7 cellular contexts compared by ENCODE assay signal in the genomic region with DNA sequence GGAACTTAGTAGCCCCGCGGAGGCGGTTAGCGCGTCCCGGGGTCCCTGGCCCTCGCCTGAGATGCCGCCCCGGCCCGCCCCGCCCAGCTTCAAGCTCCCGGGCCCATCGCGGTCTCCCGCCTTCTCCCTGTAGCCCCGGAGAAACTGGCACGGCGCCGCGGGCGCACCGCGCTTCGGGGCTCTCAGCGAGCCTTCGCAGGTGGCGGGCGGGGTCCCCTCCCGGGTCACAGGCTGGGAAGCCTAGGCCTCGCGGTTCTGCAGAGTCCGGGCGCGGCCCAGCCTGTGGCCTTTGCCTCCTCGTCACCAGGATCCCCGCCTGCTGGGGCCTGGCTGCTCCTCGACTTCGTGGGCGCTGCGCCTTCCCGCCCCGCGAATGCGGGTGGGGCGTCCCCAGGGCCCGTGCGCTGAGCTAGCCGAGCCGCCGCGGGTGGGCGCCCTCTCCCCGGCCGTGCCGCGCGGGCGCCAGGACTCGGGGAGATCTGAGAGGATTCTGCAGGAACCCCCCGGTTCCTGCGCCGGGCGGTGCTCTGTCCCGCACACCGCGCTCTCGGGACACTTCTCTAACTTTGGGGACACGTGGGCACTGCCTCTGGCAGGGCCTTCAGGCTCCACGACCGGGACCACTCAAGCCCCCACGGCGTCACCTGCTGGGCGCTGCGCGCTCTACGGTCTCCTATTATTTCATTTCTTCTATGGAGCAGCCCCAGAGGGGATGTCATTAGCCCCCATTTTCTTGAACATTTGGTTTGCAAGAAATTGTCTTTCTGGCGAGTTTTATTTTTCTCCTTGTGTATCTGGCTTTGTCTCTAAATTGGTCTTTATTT. TPM values are rescaled to one million over a fixed set of nuclear protein-coding genes. Genes with fewer than 3 reads are reported as not detected.
A peak's percentile ranks its signal among the peaks of the same experiment; 100 is the strongest.
DNase-seq lines count a peak whose midpoint lies in the region; ATAC-seq, FAIRE-seq and TF ChIP-seq lines count a peak whose summit lies in the region.

No MANE protein-coding gene starts in this region.

- no peak for TF ChIP-seq CTCF in mucosa of descending colon (IDR thresholded peaks at IDR 0.05)

- peaks cover 11% of the 10 kb centered on the region for H3K36me3 Mint-ChIP-seq in activated CD4-positive, alpha-beta T cell treated with anti-CD3 and anti-CD28 coated beads, Interleukin-2, amount 10 ng/mL, durations not matched to agents 7 days and 5 days (ENCODE audit: low read depth)

- peak overlapping the region; percentile 90 for H3K4me3 ChIP-seq in effector memory CD4-positive, alpha-beta T cell (ENCODE audit: insufficient read depth, low read depth, low read length, poor library complexity, severe bottlenecking)
- H3K4me3 ChIP-seq in mucosa of descending colon, result peak overlapping the region; percentile 31

- H3K27ac ChIP-seq in effector memory CD4-positive, alpha-beta T cell (ENCODE audit: insufficient read depth, low read length, poor library complexity, severe bottlenecking), result peak overlapping the region; percentile 80

- intact Hi-C loops in mucosa of descending colon (cut with DNase I, micrococcal nuclease), result no loop called here

- peaks cover 34% of the 10 kb centered on the region for H3K4me1 Mint-ChIP-seq in activated CD4-positive, alpha-beta T cell treated with anti-CD3 and anti-CD28 coated beads, Interleukin-2, amount 10 ng/mL, durations not matched to agents 7 days and 5 days

- no peaks in the 10 kb centered on the region for H3K36me3 ChIP-seq in effector memory CD4-positive, alpha-beta T cell (ENCODE audit: control insufficient read depth, insufficient read depth, low read length)
- H3K36me3 ChIP-seq in mucosa of descending colon (ENCODE audit: low read depth), result no peaks in the 10 kb centered on the region

- peaks cover 20% of the 10 kb centered on the region for H3K4me1 ChIP-seq in effector memory CD4-positive, alpha-beta T cell (ENCODE audit: control insufficient read depth, insufficient read depth, low read length, poor library complexity, severe bottlenecking)
- peaks cover 11% of the 10 kb centered on the region for H3K4me1 ChIP-seq in mucosa of descending colon (ENCODE audit: low read depth)

- no peaks in the 10 kb centered on the region for H3K27me3 ChIP-seq in effector memory CD4-positive, alpha-beta T cell (replicated peaks; ENCODE audit: control insufficient read depth, insufficient read depth, low read length, poor library complexity, severe bottlenecking)

- peak; percentile 61 for FAIRE-seq in GM18507 (lab: Jason Lieb, UNC)

- DNase-seq in GM18507 (ENCODE audit: extremely low spot score, insufficient read length, low read depth) (peak; percentile 49), NCI-H1105 treated with DMSO at 0.1 percent for 48 hours (lab: John Stamatoyannopoulos, UW) (peak; percentile 7), mucosa of descending colon (peak; percentile 72 to 82 (median 77))
- DNase-seq in activated CD4-positive, alpha-beta T cell treated with anti-CD3 and anti-CD28 coated beads, Interleukin-2, amount 10 ng/mL, durations not matched to agents 7 days and 5 days, result peak; percentile 71
- DNase-seq in effector memory CD4-positive, alpha-beta T cell, result peak; percentile 28 to 41 (median 38)
- DNase-seq in stimulated activated CD8-positive, alpha-beta memory T cell treated with anti-CD3 and anti-CD28 coated beads, Interleukin-7, amount 100 ng/mL, for 4 hours (ENCODE audit: low read depth in 2 of 2), result peak; percentile 46 to 64

- H3K9me3 Mint-ChIP-seq in activated CD4-positive, alpha-beta T cell treated with anti-CD3 and anti-CD28 coated beads, Interleukin-2, amount 10 ng/mL, durations not matched to agents 7 days and 5 days, result no peaks in the 10 kb centered on the region

- ATAC-seq in HG02642 (IDR thresholded peaks at IDR 0.05; ENCODE audit: poor library complexity, unreplicated experiment), result peak; percentile 40
- ATAC-seq in mucosa of descending colon, result peak; percentile 64

- H3K4me3 Mint-ChIP-seq in activated CD4-positive, alpha-beta T cell treated with anti-CD3 and anti-CD28 coated beads, Interleukin-2, amount 10 ng/mL, durations not matched to agents 7 days and 5 days, result peak overlapping the region; percentile 79

- CTCF ChIA-PET in activated CD4-positive, alpha-beta T cell treated with anti-CD3 and anti-CD28 coated beads, Interleukin-2, amount 10 ng/mL, durations not matched to agents 7 days and 5 days (lab: Charles Lee), result interaction anchor here (0.6 to 3.1 kb wide), 22 partner anchors 10 to 344 kb away, joined by 3 to 13 read pairs (median 5); no protein-coding TSS in a partner anchor

- peak overlapping the region; percentile 94 for H3K27ac Mint-ChIP-seq in activated CD4-positive, alpha-beta T cell treated with anti-CD3 and anti-CD28 coated beads, Interleukin-2, amount 10 ng/mL, durations not matched to agents 7 days and 5 days

- POLR2A ChIA-PET in activated CD4-positive, alpha-beta T cell treated with anti-CD3 and anti-CD28 coated beads, Interleukin-2, amount 10 ng/mL, durations not matched to agents 7 days and 5 days (lab: Charles Lee), result interaction anchor here (1.0 kb wide), 1 partner anchor 43 kb away, joined by 3 read pairs; no protein-coding TSS in a partner anchor

- H3K9me3 ChIP-seq in effector memory CD4-positive, alpha-beta T cell (ENCODE audit: control insufficient read depth, low read length), result no peaks in the 10 kb centered on the region
- H3K9me3 ChIP-seq in mucosa of descending colon, result no peaks in the 10 kb centered on the region

- peaks cover 12% of the 10 kb centered on the region for H3K27me3 Mint-ChIP-seq in activated CD4-positive, alpha-beta T cell treated with anti-CD3 and anti-CD28 coated beads, Interleukin-2, amount 10 ng/mL, durations not matched to agents 7 days and 5 days

RNA-seq across cellular contexts. Expression of a gene that starts 0.7 kb away (rescaled TPM):
- 100 to 1,000 TPM; 151 to 172 TPM for total RNA-seq in activated CD4-positive, alpha-beta T cell treated with anti-CD3 and anti-CD28 coated beads, Interleukin-2, amount 10 ng/mL, durations not matched to agents 7 days and 5 days
- total RNA-seq in mucosa of descending colon, result 10 to 100 TPM; 14.9 to 68.8 (median 19.2) TPM

RNA-seq across cellular contexts. Expression of a gene that starts 53.6 kb away (rescaled TPM):
- 100 to 1,000 TPM; 166 to 174 TPM for total RNA-seq in activated CD4-positive, alpha-beta T cell treated with anti-CD3 and anti-CD28 coated beads, Interleukin-2, amount 10 ng/mL, durations not matched to agents 7 days and 5 days
- 100 to 1,000 TPM in 2 of 3 donors, 10 to 100 TPM in 1; 85.6 to 122 (median 101) TPM for total RNA-seq in mucosa of descending colon

Comparison
In these comparisons a context has a peak if more than half of its experiments do, and no peak if none do; other contexts are left out.
1. Peak in every context shown above with its lines: DNase-seq, ATAC-seq, H3K4me3 ChIP-seq and H3K27ac ChIP-seq.
2. DNase-seq: peak in every context shown above with its lines; median percentile 77 in mucosa of descending colon; 71 in activated CD4-positive, alpha-beta T cell treated with anti-CD3 and anti-CD28 coated beads, Interleukin-2, amount 10 ng/mL, durations not matched to agents 7 days and 5 days; 55 in stimulated activated CD8-positive, alpha-beta memory T cell treated with anti-CD3 and anti-CD28 coated beads, Interleukin-7, amount 100 ng/mL, for 4 hours; 49 in GM18507; 38 in effector memory CD4-positive, alpha-beta T cell; 7 in NCI-H1105 treated with DMSO at 0.1 percent for 48 hours.